1 cellular context compared by ENCODE assay signal in the genomic region with DNA sequence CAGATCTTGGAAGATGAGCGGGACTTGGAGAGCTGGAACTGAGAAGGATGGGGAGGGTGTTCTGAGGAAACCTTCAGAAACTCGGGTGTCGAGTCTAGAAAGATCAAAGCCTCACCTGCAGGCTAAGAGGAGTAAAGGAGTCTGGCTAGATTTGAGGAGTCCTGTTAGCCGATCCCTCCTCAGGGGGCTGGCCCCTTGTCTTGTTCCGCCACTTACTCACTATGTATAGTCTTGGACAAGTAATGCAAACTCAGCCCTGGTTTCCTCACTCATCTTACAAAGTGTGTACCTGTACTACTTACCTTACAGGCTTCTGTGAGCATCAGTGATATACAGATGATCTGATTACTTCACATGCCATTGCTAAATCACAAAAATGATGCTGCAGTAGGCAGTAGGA.
TF ChIP-seq lines count a peak whose summit lies in the region.

No MANE protein-coding gene starts in this region.

TF ChIP-seq in K562, 482 proteins besides CTCF, POLR2A, EP300 and RAD21:
- TF ChIP-seq PCBP1 (IDR thresholded peaks at IDR 0.05; ENCODE audit: low read depth, low read length, poor library complexity, severe bottlenecking) (no peak), GABPA (tag; conservative IDR thresholded peaks at IDR 0.05; ENCODE audit: low read depth) (no peak), TAF1 (IDR thresholded peaks at IDR 0.05; ENCODE audit: control insufficient read depth, extremely low read depth, insufficient read depth, low read length, severe bottlenecking) (no peak), ARHGAP35 (IDR thresholded peaks at IDR 0.05; ENCODE audit: partially characterized antibody) (no peak), NCOA4 (IDR thresholded peaks at IDR 0.05; ENCODE audit: partially characterized antibody) (no peak), POLR2H (tag; IDR thresholded peaks at IDR 0.05; ENCODE audit: low read depth) (no peak), MIER1 (IDR thresholded peaks at IDR 0.05; ENCODE audit: low read depth) (no peak), ZNF436 (CRISPR knock-in tag; IDR thresholded peaks at IDR 0.05) (no peak), SREBF1 (IDR thresholded peaks at IDR 0.05; ENCODE audit: borderline replicate concordance, low read depth, low read length) (no peak), CEBPG (CRISPR knock-in tag; IDR thresholded peaks at IDR 0.05) (no peak), CEBPG (tag; conservative IDR thresholded peaks at IDR 0.05 in 1 of 2, IDR thresholded peaks at IDR 0.05 in 1 of 2) (no peak), HMGN3 (IDR thresholded peaks at IDR 0.05; ENCODE audit: borderline replicate concordance, extremely low read depth, insufficient read length, low read depth, low read length) (no peak), ZNF217 (CRISPR knock-in tag; IDR thresholded peaks at IDR 0.05) (no peak), SAP30 (IDR thresholded peaks at IDR 0.05; ENCODE audit: borderline replicate concordance, insufficient read depth, low read depth, low read length, poor library complexity, severe bottlenecking) (no peak)
- TF ChIP-seq, protein P1, sequence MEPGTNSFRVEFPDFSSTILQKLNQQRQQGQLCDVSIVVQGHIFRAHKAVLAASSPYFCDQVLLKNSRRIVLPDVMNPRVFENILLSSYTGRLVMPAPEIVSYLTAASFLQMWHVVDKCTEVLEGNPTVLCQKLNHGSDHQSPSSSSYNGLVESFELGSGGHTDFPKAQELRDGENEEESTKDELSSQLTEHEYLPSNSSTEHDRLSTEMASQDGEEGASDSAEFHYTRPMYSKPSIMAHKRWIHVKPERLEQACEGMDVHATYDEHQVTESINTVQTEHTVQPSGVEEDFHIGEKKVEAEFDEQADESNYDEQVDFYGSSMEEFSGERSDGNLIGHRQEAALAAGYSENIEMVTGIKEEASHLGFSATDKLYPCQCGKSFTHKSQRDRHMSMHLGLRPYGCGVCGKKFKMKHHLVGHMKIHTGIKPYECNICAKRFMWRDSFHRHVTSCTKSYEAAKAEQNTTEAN (CRISPR knock-in tag; IDR thresholded peaks at IDR 0.05): no peak
- TF ChIP-seq, protein P2, sequence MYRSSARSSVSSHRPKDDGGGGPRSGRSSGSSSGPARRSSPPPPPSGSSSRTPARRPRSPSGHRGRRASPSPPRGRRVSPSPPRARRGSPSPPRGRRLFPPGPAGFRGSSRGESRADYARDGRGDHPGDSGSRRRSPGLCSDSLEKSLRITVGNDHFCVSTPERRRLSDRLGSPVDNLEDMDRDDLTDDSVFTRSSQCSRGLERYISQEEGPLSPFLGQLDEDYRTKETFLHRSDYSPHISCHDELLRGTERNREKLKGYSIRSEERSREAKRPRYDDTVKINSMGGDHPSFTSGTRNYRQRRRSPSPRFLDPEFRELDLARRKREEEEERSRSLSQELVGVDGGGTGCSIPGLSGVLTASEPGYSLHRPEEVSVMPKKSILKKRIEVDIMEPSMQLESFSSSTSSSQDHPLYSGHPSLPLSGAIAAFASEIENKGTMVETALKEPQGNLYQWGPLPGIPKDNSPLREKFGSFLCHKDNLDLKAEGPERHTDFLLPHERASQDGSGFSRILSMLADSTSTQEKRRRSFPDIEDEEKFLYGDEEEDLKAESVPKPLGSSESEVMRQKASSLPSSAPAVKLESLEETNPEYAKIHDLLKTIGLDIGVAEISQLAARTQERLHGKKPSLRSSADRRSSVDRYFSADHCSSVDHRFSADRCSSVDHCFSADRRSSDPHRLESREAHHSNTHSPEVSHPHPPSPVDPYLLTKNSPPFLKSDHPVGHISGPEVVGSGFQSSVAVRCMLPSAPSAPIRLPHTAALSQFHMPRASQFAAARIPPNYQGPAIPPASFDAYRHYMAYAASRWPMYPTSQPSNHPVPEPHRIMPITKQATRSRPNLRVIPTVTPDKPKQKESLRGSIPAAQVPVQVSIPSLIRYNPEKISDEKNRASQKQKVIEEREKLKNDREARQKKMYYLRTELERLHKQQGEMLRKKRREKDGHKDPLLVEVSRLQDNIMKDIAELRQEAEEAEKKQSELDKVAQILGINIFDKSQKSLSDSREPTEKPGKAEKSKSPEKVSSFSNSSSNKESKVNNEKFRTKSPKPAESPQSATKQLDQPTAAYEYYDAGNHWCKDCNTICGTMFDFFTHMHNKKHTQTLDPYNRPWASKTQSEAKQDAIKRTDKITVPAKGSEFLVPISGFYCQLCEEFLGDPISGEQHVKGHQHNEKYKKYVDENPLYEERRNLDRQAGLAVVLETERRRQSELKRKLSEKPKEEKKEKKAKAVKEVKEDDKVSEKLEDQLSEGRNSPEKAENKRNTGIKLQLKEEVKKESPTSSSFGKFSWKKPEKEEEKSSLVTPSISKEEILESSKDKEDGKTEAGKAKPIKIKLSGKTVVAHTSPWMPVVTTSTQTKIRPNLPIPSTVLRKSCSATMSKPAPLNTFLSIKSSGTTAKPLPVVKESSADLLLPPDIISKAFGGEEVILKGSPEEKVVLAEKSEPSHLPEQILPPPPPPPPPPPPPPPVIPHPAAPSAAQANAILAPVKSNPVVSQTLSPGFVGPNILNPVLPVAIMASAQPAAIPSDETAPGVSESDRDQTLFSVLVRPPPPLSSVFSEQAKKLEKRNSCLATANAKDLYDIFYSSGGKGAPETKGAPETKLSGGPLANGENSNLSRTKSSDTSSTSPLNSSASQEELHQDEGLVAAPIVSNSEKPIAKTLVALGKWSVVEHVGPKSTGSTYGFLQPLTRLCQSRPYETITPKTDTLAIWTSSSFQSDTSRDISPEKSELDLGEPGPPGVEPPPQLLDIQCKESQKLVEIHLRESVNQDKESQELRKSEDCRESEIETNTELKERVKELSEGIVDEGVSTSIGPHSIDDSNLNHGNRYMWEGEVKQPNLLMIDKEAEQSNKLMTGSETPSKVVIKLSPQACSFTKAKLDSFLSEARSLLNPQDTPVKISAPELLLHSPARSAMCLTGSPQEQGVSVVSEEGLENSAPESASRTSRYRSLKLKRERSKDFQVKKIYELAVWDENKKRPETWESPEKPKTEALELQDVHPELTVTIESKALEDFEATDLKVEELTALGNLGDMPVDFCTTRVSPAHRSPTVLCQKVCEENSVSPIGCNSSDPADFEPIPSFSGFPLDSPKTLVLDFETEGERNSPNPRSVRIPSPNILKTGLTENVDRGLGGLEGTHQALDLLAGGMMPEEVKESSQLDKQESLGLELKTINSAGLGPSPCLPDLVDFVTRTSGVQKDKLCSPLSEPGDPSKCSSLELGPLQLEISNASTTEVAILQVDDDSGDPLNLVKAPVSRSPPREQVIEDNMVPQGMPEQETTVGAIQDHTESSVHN (IDR thresholded peaks at IDR 0.05; ENCODE audit: borderline replicate concordance in 1 of 2, low read depth in 1 of 2): no peak
